ENCODE assay signal across 34 cellular contexts in the genomic region with DNA sequence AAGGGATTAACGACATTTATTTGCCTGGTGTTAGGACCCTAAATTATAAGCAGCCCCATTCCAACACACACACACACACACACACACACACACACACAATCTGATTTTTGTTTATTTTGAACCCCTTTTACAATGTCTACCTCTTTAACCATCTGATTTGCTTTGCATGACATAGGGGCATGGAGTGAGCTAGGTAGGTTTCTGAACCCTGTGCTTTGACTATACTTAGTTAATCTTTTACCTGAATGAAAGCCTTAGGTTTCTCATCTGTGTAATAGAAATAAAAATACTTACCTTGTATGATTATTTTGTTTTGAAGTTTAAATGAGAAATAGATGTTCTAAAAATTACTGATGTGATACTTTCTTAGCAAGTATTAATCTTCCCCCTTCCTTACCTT.
"Had no signal": no experiment of that assay in that cellular context is flagged by ENCODE, and none has a peak within 500 bp of the region (broad histone marks: within the 10 kb centered on the region; RNA-seq: fewer than 3 reads in every experiment).

No MANE protein-coding gene starts in this region.

- H3K27me3 ChIP-seq: MG63 had no signal

- H3K4me2 ChIP-seq: KMS-11 had no signal

- DNase-seq: Kasumi-1, MG63, MV-4-11, NCI-H1048, NCI-H1092, NCI-H1092 treated with DMSO at 0.1 percent for 48 hours, NCI-H1105, NCI-H1105 treated with DMSO at 0.1 percent for 48 hours, NCI-H1417, NCI-H1417 treated with DMSO at 0.1 percent for 48 hours, NCI-H1436, NCI-H1436 treated with DMSO at 0.1 percent for 48 hours, NCI-H146, NCI-H1694, NCI-H1694 treated with DMSO at 0.1 percent for 48 hours, NCI-H187, NCI-H187 treated with DMSO at 0.1 percent for 48 hours, NCI-H1930, NCI-H2029, NCI-H2029 treated with DMSO at 0.1 percent for 48 hours, NCI-H2081, NCI-H2081 treated with DMSO at 0.1 percent for 48 hours, NCI-H2107, NCI-H2171, NCI-H2171 treated with DMSO at 0.1 percent for 48 hours, NCI-H2227 treated with DMSO at 0.1 percent for 48 hours, NCI-H226, NCI-H345, NCI-H446, NCI-H446 treated with DMSO at 0.1 percent for 48 hours, NCI-H510A, NCI-H510A treated with DMSO at 0.1 percent for 48 hours, NCI-H524 had no signal

- H3K36me3 ChIP-seq: MG63 had no signal

- H3K9ac ChIP-seq: KMS-11 had no signal

- H3K27ac ChIP-seq: KMS-11 had no signal

- H3K9me3 ChIP-seq: MG63 had no signal

- H3K4me3 ChIP-seq: MG63 had no signal
